In genomic region chr6:139699335-139699734, GRCh38 we compare ENCODE assay signal across 18 cellular contexts.
A peak's percentile ranks its signal among the peaks of the same experiment; 100 is the strongest.
DNase-seq lines count a peak whose midpoint lies in the region; ATAC-seq, FAIRE-seq and TF ChIP-seq lines count a peak whose summit lies in the region.
"Had no signal": no experiment of that assay in that cellular context is flagged by ENCODE, and none has a peak within 500 bp of the region (broad histone marks: within the 10 kb centered on the region; RNA-seq: fewer than 3 reads in every experiment).

No MANE protein-coding gene starts in this region.

- H3K36me3 Mint-ChIP-seq in astrocyte (ENCODE audit: low read depth, unreplicated experiment): no peaks in the 10 kb centered on the region

- TF ChIP-seq CTCF in astrocyte (IDR thresholded peaks at IDR 0.05; ENCODE audit: insufficient read depth, low read depth, low read length): no peak
- no peak for TF ChIP-seq CTCF in left lung (IDR thresholded peaks at IDR 0.05)
- no peak for TF ChIP-seq CTCF in suprapubic skin (IDR thresholded peaks at IDR 0.05)

- H3K36me3 ChIP-seq in astrocyte (ENCODE audit: insufficient read depth, low read length): no peaks in the 10 kb centered on the region
- H3K36me3 ChIP-seq in left lung: no peaks in the 10 kb centered on the region
- no peaks in the 10 kb centered on the region for H3K36me3 ChIP-seq in suprapubic skin

- peaks cover 1% of the 10 kb centered on the region for H3K4me1 Mint-ChIP-seq in astrocyte (ENCODE audit: low read depth, unreplicated experiment)

- H3K79me2 ChIP-seq in astrocyte (ENCODE audit: insufficient read depth, low read length): no peaks in the 10 kb centered on the region

- H3K4me1 ChIP-seq in astrocyte (ENCODE audit: insufficient read depth, low read length): no peaks in the 10 kb centered on the region
- H3K4me1 ChIP-seq in left lung: peaks cover 0 to 19% of the 10 kb centered on the region in 2 donors
- peaks cover 18% of the 10 kb centered on the region for H3K4me1 ChIP-seq in suprapubic skin

- no peak overlapping the region for H2AFZ ChIP-seq in astrocyte (ENCODE audit: low read depth, low read length)

- FAIRE-seq in astrocyte (lab: Jason Lieb, UNC) (no peak), frontal cortex (lab: Jason Lieb, UNC) (no peak)
- FAIRE-seq: GM12891, islet of Langerhans, RCC 7860 had no signal

- DNase-seq in NOMO-1 treated with DMSO at 0.1 percent for 48 hours (lab: John Stamatoyannopoulos, UW; ENCODE audit: unreplicated experiment) (peak; percentile 28), NOMO-1 treated with dmso at 0.1 percent for 144 hours (lab: John Stamatoyannopoulos, UW; ENCODE audit: unreplicated experiment) (no peak), astrocyte (ENCODE audit: low read depth) (peak; percentile 25), left lung (no peak), suprapubic skin (ENCODE audit: low spot score in 2 of 2) (no peak), frontal cortex (ENCODE audit: low spot score in 2 of 2) (no peak)
- DNase-seq: activated CD4-positive, alpha-beta T cell treated with anti-CD3 and anti-CD28 coated beads, Interleukin-2, amount 50 U/mL, for 48 hours; activated naive CD4-positive, alpha-beta T cell; cerebellar nuclear complex; DMS153; GOT3; NCI-H345 had no signal

- H3K4me2 ChIP-seq in astrocyte (ENCODE audit: low read length): no peak overlapping the region

- no peaks in the 10 kb centered on the region for H3K9me3 ChIP-seq in astrocyte (ENCODE audit: insufficient read depth, low read depth, low read length)
- no peaks in the 10 kb centered on the region for H3K9me3 ChIP-seq in left lung
- no peaks in the 10 kb centered on the region for H3K9me3 ChIP-seq in suprapubic skin

- H3K27me3 ChIP-seq in astrocyte (ENCODE audit: insufficient read depth, low read length): no peaks in the 10 kb centered on the region
- H3K27me3 ChIP-seq in left lung: no peaks in the 10 kb centered on the region
- H3K27me3 ChIP-seq in suprapubic skin: no peaks in the 10 kb centered on the region

- no peaks in the 10 kb centered on the region for H3K27me3 Mint-ChIP-seq in astrocyte (ENCODE audit: low read depth, unreplicated experiment)

- no peak overlapping the region for H3K27ac Mint-ChIP-seq in astrocyte (ENCODE audit: unreplicated experiment)

- no peak overlapping the region for H3K4me3 ChIP-seq in astrocyte (ENCODE audit: insufficient read depth, low read depth, low read length)
- H3K4me3 ChIP-seq in left lung: no peak overlapping the region
- no peak overlapping the region for H3K4me3 ChIP-seq in suprapubic skin

- no peak overlapping the region for H3K27ac ChIP-seq in astrocyte (ENCODE audit: low read depth, low read length)
- H3K27ac ChIP-seq in left lung: peak overlapping the region; percentile 42 to 71
- peak overlapping the region; percentile 0 for H3K27ac ChIP-seq in suprapubic skin
- H3K27ac ChIP-seq: 22Rv1 had no signal

- H4K20me1 ChIP-seq in astrocyte (ENCODE audit: insufficient read depth, low read length): no peaks in the 10 kb centered on the region

- ATAC-seq in left lung (peak; percentile 73), GM18498 (IDR thresholded peaks at IDR 0.05; ENCODE audit: unreplicated experiment) (no peak), HG02571 (IDR thresholded peaks at IDR 0.05; ENCODE audit: unreplicated experiment) (no peak)

- no peak overlapping the region for H3K4me3 Mint-ChIP-seq in astrocyte (ENCODE audit: unreplicated experiment)

- TF ChIP-seq POLR2A in suprapubic skin (IDR thresholded peaks at IDR 0.05): no peak

- no peak for TF ChIP-seq EP300 in suprapubic skin (IDR thresholded peaks at IDR 0.05)

- intact Hi-C loops in left lung (cut with DNase I): no loop called here

- no peak overlapping the region for H3K9ac ChIP-seq in astrocyte (ENCODE audit: low read length)

- WGBS in suprapubic skin: 21% methylated on average over 1 of the region's 1 CpG

- peaks cover 2% of the 10 kb centered on the region for H3K9me3 Mint-ChIP-seq in astrocyte (ENCODE audit: unreplicated experiment)

Comparison
In these comparisons a context has a peak if more than half of its experiments do, and no peak if none do; other contexts are left out.
1. DNase-seq: peak in NOMO-1 treated with DMSO at 0.1 percent for 48 hours (single experiment) and astrocyte (single experiment); none in NOMO-1 treated with dmso at 0.1 percent for 144 hours (single experiment), left lung (0 of 2), suprapubic skin (0 of 2) and frontal cortex (0 of 2).